Comparison of ENCODE assay signal across 1 cellular context in the genomic region with DNA sequence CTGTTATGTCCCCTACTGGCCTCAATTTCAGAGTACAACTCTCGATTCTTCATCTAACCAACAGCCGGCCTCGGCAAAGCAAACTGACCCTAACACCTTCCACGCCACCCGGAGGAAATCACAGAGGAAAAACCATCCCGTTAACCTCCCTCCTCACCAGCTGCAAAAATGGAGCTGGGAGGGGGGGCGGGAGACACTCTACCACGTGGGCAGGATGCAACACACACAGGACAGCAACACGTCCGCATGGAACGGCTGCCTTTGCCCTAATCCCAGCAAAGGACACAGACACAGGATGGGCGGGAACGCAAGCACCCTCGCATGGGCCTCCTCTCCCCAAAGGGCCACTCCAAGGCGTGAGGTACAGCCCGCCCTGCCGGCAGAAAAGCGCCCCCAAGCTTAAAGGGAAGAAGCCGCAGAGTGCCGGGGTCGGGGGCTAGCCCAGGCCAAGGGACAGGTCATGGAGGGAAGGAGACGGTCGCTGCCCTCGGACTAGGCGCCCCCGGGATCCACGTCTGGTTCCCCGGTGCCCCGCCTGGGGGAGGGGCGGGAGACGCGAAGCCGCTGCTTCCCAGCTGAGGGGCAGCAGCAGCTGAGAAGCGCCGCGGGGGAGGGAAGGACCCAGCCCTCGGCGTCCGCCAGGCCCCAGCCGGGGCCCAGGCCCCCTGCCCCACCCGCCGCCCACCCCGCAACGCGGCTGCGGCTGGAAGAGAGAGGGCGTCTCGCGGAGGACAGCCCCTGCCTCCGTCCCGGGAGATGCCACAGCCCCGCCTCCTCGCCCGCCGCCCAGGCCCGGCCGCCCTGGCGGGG.
A peak's percentile ranks its signal among the peaks of the same experiment; 100 is the strongest.
TF ChIP-seq lines count a peak whose summit lies in the region.

No MANE protein-coding gene starts in this region.

TF ChIP-seq in K562, 482 proteins besides CTCF, POLR2A, EP300 and RAD21 (continued from another document and continues in another):
- TF ChIP-seq TAF1 (IDR thresholded peaks at IDR 0.05; ENCODE audit: control insufficient read depth, extremely low read depth, insufficient read depth, low read length, severe bottlenecking): no peak
- peak; percentile 15; the same call in 1 of the 2 replicates for TF ChIP-seq DPF2 (IDR thresholded peaks at IDR 0.05)
- TF ChIP-seq, protein P1, sequence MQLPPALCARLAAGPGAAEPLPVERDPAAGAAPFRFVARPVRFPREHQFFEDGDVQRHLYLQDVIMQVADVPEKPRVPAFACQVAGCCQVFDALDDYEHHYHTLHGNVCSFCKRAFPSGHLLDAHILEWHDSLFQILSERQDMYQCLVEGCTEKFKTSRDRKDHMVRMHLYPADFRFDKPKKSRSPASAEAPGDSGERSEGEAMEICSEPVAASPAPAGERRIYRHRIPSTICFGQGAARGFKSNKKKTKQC (CRISPR knock-in tag; IDR thresholded peaks at IDR 0.05): peak; percentile 23; the same call in 1 of the 2 replicates
- peak; percentile 43 for TF ChIP-seq POLR2G (IDR thresholded peaks at IDR 0.05; ENCODE audit: low read depth, low read length)
- TF ChIP-seq HMG20A (CRISPR knock-in tag; conservative IDR thresholded peaks at IDR 0.05): no peak
- peak in 1 of 2 experiments; percentile 14; a peak in 1 of 4 replicates for TF ChIP-seq MAZ (CRISPR knock-in tag; conservative IDR thresholded peaks at IDR 0.05 in 1 of 2, IDR thresholded peaks at IDR 0.05 in 1 of 2)
- TF ChIP-seq HDAC2 (IDR thresholded peaks at IDR 0.05): peak; percentile 76
- TF ChIP-seq L3MBTL2 (IDR thresholded peaks at IDR 0.05): peak; percentile 76
- TF ChIP-seq ESRRA (IDR thresholded peaks at IDR 0.05; ENCODE audit: borderline replicate concordance, low read depth): peak; percentile 38; the same call in 1 of the 2 replicates
- TF ChIP-seq GTF2E2 (tag; IDR thresholded peaks at IDR 0.05): peak; percentile 17; the same call in 1 of the 2 replicates
- TF ChIP-seq SMAD4 (CRISPR knock-in tag; conservative IDR thresholded peaks at IDR 0.05): peak; percentile 62; the same call in 1 of the 2 replicates
- no peak for TF ChIP-seq PURB (CRISPR knock-in tag; IDR thresholded peaks at IDR 0.05; ENCODE audit: low read depth)
- TF ChIP-seq, protein P2, sequence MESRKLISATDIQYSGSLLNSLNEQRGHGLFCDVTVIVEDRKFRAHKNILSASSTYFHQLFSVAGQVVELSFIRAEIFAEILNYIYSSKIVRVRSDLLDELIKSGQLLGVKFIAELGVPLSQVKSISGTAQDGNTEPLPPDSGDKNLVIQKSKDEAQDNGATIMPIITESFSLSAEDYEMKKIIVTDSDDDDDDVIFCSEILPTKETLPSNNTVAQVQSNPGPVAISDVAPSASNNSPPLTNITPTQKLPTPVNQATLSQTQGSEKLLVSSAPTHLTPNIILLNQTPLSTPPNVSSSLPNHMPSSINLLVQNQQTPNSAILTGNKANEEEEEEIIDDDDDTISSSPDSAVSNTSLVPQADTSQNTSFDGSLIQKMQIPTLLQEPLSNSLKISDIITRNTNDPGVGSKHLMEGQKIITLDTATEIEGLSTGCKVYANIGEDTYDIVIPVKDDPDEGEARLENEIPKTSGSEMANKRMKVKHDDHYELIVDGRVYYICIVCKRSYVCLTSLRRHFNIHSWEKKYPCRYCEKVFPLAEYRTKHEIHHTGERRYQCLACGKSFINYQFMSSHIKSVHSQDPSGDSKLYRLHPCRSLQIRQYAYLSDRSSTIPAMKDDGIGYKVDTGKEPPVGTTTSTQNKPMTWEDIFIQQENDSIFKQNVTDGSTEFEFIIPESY (CRISPR knock-in tag; IDR thresholded peaks at IDR 0.05): peak; percentile 23; the same call in 1 of the 2 replicates
- TF ChIP-seq XRCC4 (IDR thresholded peaks at IDR 0.05; ENCODE audit: extremely low read depth, insufficient read depth, insufficient read length): no peak
- TF ChIP-seq, protein P3, sequence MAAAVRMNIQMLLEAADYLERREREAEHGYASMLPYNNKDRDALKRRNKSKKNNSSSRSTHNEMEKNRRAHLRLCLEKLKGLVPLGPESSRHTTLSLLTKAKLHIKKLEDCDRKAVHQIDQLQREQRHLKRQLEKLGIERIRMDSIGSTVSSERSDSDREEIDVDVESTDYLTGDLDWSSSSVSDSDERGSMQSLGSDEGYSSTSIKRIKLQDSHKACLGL (CRISPR knock-in tag; IDR thresholded peaks at IDR 0.05; ENCODE audit: borderline replicate concordance, poor library complexity, severe bottlenecking): peak; percentile 46
- TF ChIP-seq SIN3A (IDR thresholded peaks at IDR 0.05; ENCODE audit: borderline replicate concordance in 2 of 2, control insufficient read depth in 1 of 2, low read depth in 2 of 2, low read length in 2 of 2): peak; percentile 36 to 92; a peak in 3 of 4 replicates
- 0 out of 2 replicates have a peak, but pooled peaks have one; percentile 14 for TF ChIP-seq ZNF263 (CRISPR knock-in tag; IDR thresholded peaks at IDR 0.05; ENCODE audit: borderline replicate concordance)
- no peak; the same call in 1 of the 2 replicates for TF ChIP-seq SIN3B (IDR thresholded peaks at IDR 0.05; ENCODE audit: low read depth)
- no peak for TF ChIP-seq ZNF24 (IDR thresholded peaks at IDR 0.05)
- TF ChIP-seq, protein P4, sequence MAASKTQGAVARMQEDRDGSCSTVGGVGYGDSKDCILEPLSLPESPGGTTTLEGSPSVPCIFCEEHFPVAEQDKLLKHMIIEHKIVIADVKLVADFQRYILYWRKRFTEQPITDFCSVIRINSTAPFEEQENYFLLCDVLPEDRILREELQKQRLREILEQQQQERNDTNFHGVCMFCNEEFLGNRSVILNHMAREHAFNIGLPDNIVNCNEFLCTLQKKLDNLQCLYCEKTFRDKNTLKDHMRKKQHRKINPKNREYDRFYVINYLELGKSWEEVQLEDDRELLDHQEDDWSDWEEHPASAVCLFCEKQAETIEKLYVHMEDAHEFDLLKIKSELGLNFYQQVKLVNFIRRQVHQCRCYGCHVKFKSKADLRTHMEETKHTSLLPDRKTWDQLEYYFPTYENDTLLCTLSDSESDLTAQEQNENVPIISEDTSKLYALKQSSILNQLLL (CRISPR knock-in tag; IDR thresholded peaks at IDR 0.05; ENCODE audit: borderline replicate concordance): no peak
- TF ChIP-seq ZNF175 (CRISPR knock-in tag; IDR thresholded peaks at IDR 0.05; ENCODE audit: low read depth): no peak
- TF ChIP-seq DIDO1 (tag; IDR thresholded peaks at IDR 0.05; ENCODE audit: low read depth): no peak
- TF ChIP-seq CHD2 (IDR thresholded peaks at IDR 0.05; ENCODE audit: low read depth, low read length): peak; percentile 30; the same call in 1 of the 2 replicates
- TF ChIP-seq SMARCC2 (IDR thresholded peaks at IDR 0.05; ENCODE audit: low read depth): no peak
- TF ChIP-seq POLR3G (IDR thresholded peaks at IDR 0.05; ENCODE audit: extremely low read depth, insufficient read length, insufficient replicate concordance): no peak
- 0 out of 2 replicates have a peak, but pooled peaks have one; percentile 9 for TF ChIP-seq BCOR (IDR thresholded peaks at IDR 0.05)
- TF ChIP-seq RBM14 (IDR thresholded peaks at IDR 0.05; ENCODE audit: borderline replicate concordance, insufficient read depth, low read depth, low read length): 0 out of 2 replicates have a peak, but pooled peaks have one; percentile 16
- TF ChIP-seq, protein P5, sequence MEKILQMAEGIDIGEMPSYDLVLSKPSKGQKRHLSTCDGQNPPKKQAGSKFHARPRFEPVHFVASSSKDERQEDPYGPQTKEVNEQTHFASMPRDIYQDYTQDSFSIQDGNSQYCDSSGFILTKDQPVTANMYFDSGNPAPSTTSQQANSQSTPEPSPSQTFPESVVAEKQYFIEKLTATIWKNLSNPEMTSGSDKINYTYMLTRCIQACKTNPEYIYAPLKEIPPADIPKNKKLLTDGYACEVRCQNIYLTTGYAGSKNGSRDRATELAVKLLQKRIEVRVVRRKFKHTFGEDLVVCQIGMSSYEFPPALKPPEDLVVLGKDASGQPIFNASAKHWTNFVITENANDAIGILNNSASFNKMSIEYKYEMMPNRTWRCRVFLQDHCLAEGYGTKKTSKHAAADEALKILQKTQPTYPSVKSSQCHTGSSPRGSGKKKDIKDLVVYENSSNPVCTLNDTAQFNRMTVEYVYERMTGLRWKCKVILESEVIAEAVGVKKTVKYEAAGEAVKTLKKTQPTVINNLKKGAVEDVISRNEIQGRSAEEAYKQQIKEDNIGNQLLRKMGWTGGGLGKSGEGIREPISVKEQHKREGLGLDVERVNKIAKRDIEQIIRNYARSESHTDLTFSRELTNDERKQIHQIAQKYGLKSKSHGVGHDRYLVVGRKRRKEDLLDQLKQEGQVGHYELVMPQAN (IDR thresholded peaks at IDR 0.05; ENCODE audit: borderline replicate concordance): peak; percentile 87
- TF ChIP-seq, protein P6, sequence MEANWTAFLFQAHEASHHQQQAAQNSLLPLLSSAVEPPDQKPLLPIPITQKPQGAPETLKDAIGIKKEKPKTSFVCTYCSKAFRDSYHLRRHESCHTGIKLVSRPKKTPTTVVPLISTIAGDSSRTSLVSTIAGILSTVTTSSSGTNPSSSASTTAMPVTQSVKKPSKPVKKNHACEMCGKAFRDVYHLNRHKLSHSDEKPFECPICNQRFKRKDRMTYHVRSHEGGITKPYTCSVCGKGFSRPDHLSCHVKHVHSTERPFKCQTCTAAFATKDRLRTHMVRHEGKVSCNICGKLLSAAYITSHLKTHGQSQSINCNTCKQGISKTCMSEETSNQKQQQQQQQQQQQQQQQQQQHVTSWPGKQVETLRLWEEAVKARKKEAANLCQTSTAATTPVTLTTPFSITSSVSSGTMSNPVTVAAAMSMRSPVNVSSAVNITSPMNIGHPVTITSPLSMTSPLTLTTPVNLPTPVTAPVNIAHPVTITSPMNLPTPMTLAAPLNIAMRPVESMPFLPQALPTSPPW (CRISPR knock-in tag; IDR thresholded peaks at IDR 0.05): no peak
- TF ChIP-seq HDAC8 (tag; IDR thresholded peaks at IDR 0.05): no peak
- TF ChIP-seq KAT7 (CRISPR knock-in tag; IDR thresholded peaks at IDR 0.05; ENCODE audit: borderline replicate concordance): no peak; the same call in 1 of the 2 replicates
- TF ChIP-seq KLF13 (tag; IDR thresholded peaks at IDR 0.05; ENCODE audit: borderline replicate concordance, low read depth): peak; percentile 25; the same call in 1 of the 2 replicates
- peak; percentile 91 for TF ChIP-seq MYC (IDR thresholded peaks at IDR 0.05; ENCODE audit: low read depth, low read length)
- TF ChIP-seq MYC (CRISPR knock-in tag; IDR thresholded peaks at IDR 0.05; ENCODE audit: borderline replicate concordance, low read depth): 0 out of 2 replicates have a peak, but pooled peaks have one; percentile 40
- peak; percentile 31 for TF ChIP-seq SMARCB1 (IDR thresholded peaks at IDR 0.05; ENCODE audit: insufficient read length, low read depth)
- peak; percentile 31 for TF ChIP-seq ZFP36 (IDR thresholded peaks at IDR 0.05; ENCODE audit: low read depth, low read length, partially characterized antibody)
